In the genomic region with DNA sequence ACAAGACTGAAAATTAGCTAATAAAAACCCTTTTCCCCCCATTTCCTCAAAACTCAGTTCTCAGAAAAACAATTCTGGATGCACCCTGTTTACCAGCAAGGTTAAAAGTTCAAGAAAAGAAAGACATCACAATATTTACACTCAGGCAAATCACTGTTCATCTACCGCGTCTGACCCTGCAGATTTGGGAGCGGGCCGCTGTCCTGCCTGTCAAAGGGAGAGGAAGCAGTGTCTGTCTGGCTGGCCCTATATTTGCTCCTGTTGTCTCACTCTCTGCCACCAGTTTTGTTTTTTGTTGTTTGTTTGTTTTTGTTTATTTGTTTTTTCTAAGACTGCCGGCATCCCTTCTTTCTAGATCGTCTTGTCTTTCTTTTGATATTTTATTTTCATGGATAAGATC, we compare ENCODE assay signal across 6 cellular contexts.
A peak's percentile ranks its signal among the peaks of the same experiment; 100 is the strongest.
DNase-seq lines count a peak whose midpoint lies in the region; ATAC-seq and TF ChIP-seq lines count a peak whose summit lies in the region.
"Not testable (repeated sequence)": the region's sequence is repeated elsewhere in the genome, so short reads cannot be mapped to it uniquely, and the experiment has no call there.

No MANE protein-coding gene starts in this region.

- H3K27ac ChIP-seq in HEK293 (ENCODE audit: extremely low read depth, low read depth, low read length) = 0 out of 2 replicates have a peak overlapping the region, but pooled peaks have one; percentile 16

- H3K9me3 ChIP-seq in HEK293 (ENCODE audit: control insufficient read depth, insufficient read depth, low read depth, low read length) = not testable (repeated sequence)

- H3K4me3 Mint-ChIP-seq in activated CD4-positive, alpha-beta memory T cell treated with anti-CD3 and anti-CD28 coated beads, Interleukin-2, amount 10 ng/mL, durations not matched to agents 7 days and 5 days; activated naive CD4-positive, alpha-beta T cell treated with anti-CD3 and anti-CD28 coated beads, Interleukin-2, amount 10 ng/mL, durations not matched to agents 7 days and 5 days: not testable (repeated sequence)
- peak overlapping the region; percentile 39 to 40 for H3K4me3 Mint-ChIP-seq in activated T-cell treated with anti-CD3 and anti-CD28 coated beads, Interleukin-2, amount 50 U/mL, for 72 hours
- peak overlapping the region; percentile 8 for H3K4me3 Mint-ChIP-seq in activated naive CD8-positive, alpha-beta T cell treated with anti-CD3 and anti-CD28 coated beads, Interleukin-2, amount 50 U/mL, for 24 hours

- POLR2A ChIA-PET in HEK293 (lab: Yijun Ruan, JAX); activated CD4-positive, alpha-beta memory T cell treated with anti-CD3 and anti-CD28 coated beads, Interleukin-2, amount 10 ng/mL, durations not matched to agents 7 days and 5 days (lab: Charles Lee): not testable (repeated sequence)

- not testable (repeated sequence) for H3K27me3 Mint-ChIP-seq in activated CD4-positive, alpha-beta memory T cell treated with anti-CD3 and anti-CD28 coated beads, Interleukin-2, amount 10 ng/mL, durations not matched to agents 7 days and 5 days; activated T-cell treated with anti-CD3 and anti-CD28 coated beads, Interleukin-2, amount 50 U/mL, for 72 hours (ENCODE audit: low read depth); activated naive CD4-positive, alpha-beta T cell treated with anti-CD3 and anti-CD28 coated beads, Interleukin-2, amount 10 ng/mL, durations not matched to agents 7 days and 5 days; activated naive CD8-positive, alpha-beta T cell treated with anti-CD3 and anti-CD28 coated beads, Interleukin-2, amount 50 U/mL, for 24 hours

- CTCF ChIA-PET in HEK293 (lab: Yijun Ruan, JAX); activated CD4-positive, alpha-beta memory T cell treated with anti-CD3 and anti-CD28 coated beads, Interleukin-2, amount 10 ng/mL, durations not matched to agents 7 days and 5 days (lab: Charles Lee); activated naive CD4-positive, alpha-beta T cell treated with anti-CD3 and anti-CD28 coated beads, Interleukin-2, amount 10 ng/mL, durations not matched to agents 7 days and 5 days (lab: Charles Lee): not testable (repeated sequence)

- TF ChIP-seq CTCF in HEK293 (tag by site-specific recombination; IDR thresholded peaks at IDR 0.05) = not testable (repeated sequence)

- not testable (repeated sequence) for H3K36me3 Mint-ChIP-seq in activated CD4-positive, alpha-beta memory T cell treated with anti-CD3 and anti-CD28 coated beads, Interleukin-2, amount 10 ng/mL, durations not matched to agents 7 days and 5 days (ENCODE audit: low read depth); activated T-cell treated with anti-CD3 and anti-CD28 coated beads, Interleukin-2, amount 50 U/mL, for 72 hours (ENCODE audit: insufficient read depth in 2 of 2); activated naive CD4-positive, alpha-beta T cell treated with anti-CD3 and anti-CD28 coated beads, Interleukin-2, amount 10 ng/mL, durations not matched to agents 7 days and 5 days; activated naive CD8-positive, alpha-beta T cell treated with anti-CD3 and anti-CD28 coated beads, Interleukin-2, amount 50 U/mL, for 24 hours (ENCODE audit: low read depth)

- H3K27ac Mint-ChIP-seq in activated CD4-positive, alpha-beta memory T cell treated with anti-CD3 and anti-CD28 coated beads, Interleukin-2, amount 10 ng/mL, durations not matched to agents 7 days and 5 days = peak overlapping the region; percentile 2
- not testable (repeated sequence) for H3K27ac Mint-ChIP-seq in activated T-cell treated with anti-CD3 and anti-CD28 coated beads, Interleukin-2, amount 50 U/mL, for 72 hours; activated naive CD8-positive, alpha-beta T cell treated with anti-CD3 and anti-CD28 coated beads, Interleukin-2, amount 50 U/mL, for 24 hours
- peak overlapping the region; percentile 28 for H3K27ac Mint-ChIP-seq in activated naive CD4-positive, alpha-beta T cell treated with anti-CD3 and anti-CD28 coated beads, Interleukin-2, amount 10 ng/mL, durations not matched to agents 7 days and 5 days

- not testable (repeated sequence) for H3K36me3 ChIP-seq in HEK293 (ENCODE audit: control insufficient read depth in 2 of 2, insufficient read depth in 1 of 2, low read length in 2 of 2)

- H3K4me1 Mint-ChIP-seq in activated CD4-positive, alpha-beta memory T cell treated with anti-CD3 and anti-CD28 coated beads, Interleukin-2, amount 10 ng/mL, durations not matched to agents 7 days and 5 days = peaks cover 12% of the 10 kb centered on the region
- H3K4me1 Mint-ChIP-seq in activated T-cell treated with anti-CD3 and anti-CD28 coated beads, Interleukin-2, amount 50 U/mL, for 72 hours (ENCODE audit: low read depth) = peaks cover 11% of the 10 kb centered on the region
- H3K4me1 Mint-ChIP-seq in activated naive CD4-positive, alpha-beta T cell treated with anti-CD3 and anti-CD28 coated beads, Interleukin-2, amount 10 ng/mL, durations not matched to agents 7 days and 5 days = peaks cover 17% of the 10 kb centered on the region
- peaks cover 24% of the 10 kb centered on the region for H3K4me1 Mint-ChIP-seq in activated naive CD8-positive, alpha-beta T cell treated with anti-CD3 and anti-CD28 coated beads, Interleukin-2, amount 50 U/mL, for 24 hours

- DNase-seq in activated CD4-positive, alpha-beta memory T cell treated with anti-CD3 and anti-CD28 coated beads, Interleukin-2, amount 10 ng/mL, durations not matched to agents 7 days and 5 days; activated T-cell treated with anti-CD3 and anti-CD28 coated beads, Interleukin-2, amount 50 U/mL, for 72 hours; activated naive CD4-positive, alpha-beta T cell treated with anti-CD3 and anti-CD28 coated beads, Interleukin-2, amount 10 ng/mL, durations not matched to agents 7 days and 5 days; activated naive CD8-positive, alpha-beta T cell treated with anti-CD3 and anti-CD28 coated beads, Interleukin-2, amount 50 U/mL, for 24 hours: not testable (repeated sequence)
- peak; percentile 26 for DNase-seq in islet precursor cell

- H3K4me3 ChIP-seq in HEK293 (ENCODE audit: low read depth, low read length) = not testable (repeated sequence)

- not testable (repeated sequence) for H3K4me1 ChIP-seq in HEK293 (ENCODE audit: control insufficient read depth, insufficient read depth, low read length)

- not testable (repeated sequence) for ATAC-seq in activated T-cell treated with anti-CD3 and anti-CD28 coated beads, Interleukin-2, amount 50 U/mL, for 72 hours (replicated peaks in 1 of 2); activated naive CD8-positive, alpha-beta T cell treated with anti-CD3 and anti-CD28 coated beads, Interleukin-2, amount 50 U/mL, for 24 hours

- H3K9me3 Mint-ChIP-seq in activated CD4-positive, alpha-beta memory T cell treated with anti-CD3 and anti-CD28 coated beads, Interleukin-2, amount 10 ng/mL, durations not matched to agents 7 days and 5 days; activated T-cell treated with anti-CD3 and anti-CD28 coated beads, Interleukin-2, amount 50 U/mL, for 72 hours; activated naive CD4-positive, alpha-beta T cell treated with anti-CD3 and anti-CD28 coated beads, Interleukin-2, amount 10 ng/mL, durations not matched to agents 7 days and 5 days; activated naive CD8-positive, alpha-beta T cell treated with anti-CD3 and anti-CD28 coated beads, Interleukin-2, amount 50 U/mL, for 24 hours: not testable (repeated sequence)
